9 cellular contexts compared by ENCODE assay signal in genomic region chr12:6279256-6279628, GRCh38. TPM values are rescaled to one million over a fixed set of nuclear protein-coding genes. Genes with fewer than 3 reads are reported as not detected.
DNase-seq lines count a peak whose midpoint lies in the region; ATAC-seq, FAIRE-seq and TF ChIP-seq lines count a peak whose summit lies in the region.
"Had no signal": no experiment of that assay in that cellular context is flagged by ENCODE, and none has a peak within 500 bp of the region (broad histone marks: within the 10 kb centered on the region; RNA-seq: fewer than 3 reads in every experiment).

No MANE protein-coding gene starts in this region.

- H3K4me3 Mint-ChIP-seq in CD4-positive, alpha-beta memory T cell = peak overlapping the region in 7 of 8 donors; percentile 12 to 63 (median 57)
- peak overlapping the region; percentile 32 for H3K4me3 Mint-ChIP-seq in progenitor cell of endocrine pancreas (ENCODE audit: low read depth)

- H3K27me3 Mint-ChIP-seq in CD4-positive, alpha-beta memory T cell = peaks cover 9 to 34% of the 10 kb centered on the region in 2 donors
- H3K27me3 Mint-ChIP-seq in progenitor cell of endocrine pancreas = peaks cover 77% of the 10 kb centered on the region

- no peak overlapping the region for H3K27ac Mint-ChIP-seq in CD4-positive, alpha-beta memory T cell
- H3K27ac Mint-ChIP-seq in progenitor cell of endocrine pancreas = no peak overlapping the region

- no peak for TF ChIP-seq CTCF in OCI-LY1 (IDR thresholded peaks at IDR 0.05; ENCODE audit: low read length)
- TF ChIP-seq CTCF in fibroblast of lung (conservative IDR thresholded peaks at IDR 0.05 in 1 of 2, IDR thresholded peaks at IDR 0.05 in 1 of 2; ENCODE audit: low read depth in 1 of 2, low read length in 2 of 2) = no peak
- TF ChIP-seq CTCF in progenitor cell of endocrine pancreas (IDR thresholded peaks at IDR 0.05; ENCODE audit: unreplicated experiment) = no peak

- H3K4me3 ChIP-seq in CD4-positive, alpha-beta memory T cell (ENCODE audit: low read length in 2 of 2) = no peak overlapping the region
- no peak overlapping the region for H3K4me3 ChIP-seq in OCI-LY1 (ENCODE audit: low read depth, low read length, poor library complexity, severe bottlenecking)
- no peak overlapping the region for H3K4me3 ChIP-seq in fibroblast of lung (replicated peaks in 1 of 4; ENCODE audit: control extremely low read depth in 1 of 4, insufficient read depth in 1 of 4, low read depth in 3 of 4, low read length in 4 of 4)

- no peaks in the 10 kb centered on the region for H3K79me2 ChIP-seq in OCI-LY1 (ENCODE audit: insufficient read depth, low read length)
- H3K79me2 ChIP-seq in fibroblast of lung (ENCODE audit: control insufficient read depth, insufficient read depth, low read length) = no peaks in the 10 kb centered on the region

- intact Hi-C loops in CD4-positive, alpha-beta memory T cell (cut with micrococcal nuclease) = no loop called here

- H3K36me3 Mint-ChIP-seq in CD4-positive, alpha-beta memory T cell = no peaks in the 10 kb centered on the region
- no peaks in the 10 kb centered on the region for H3K36me3 Mint-ChIP-seq in progenitor cell of endocrine pancreas (ENCODE audit: insufficient read depth)

- peaks cover 2 to 10% (median 4%) of the 10 kb centered on the region in 4 donors for H3K4me1 Mint-ChIP-seq in CD4-positive, alpha-beta memory T cell
- peaks cover 5% of the 10 kb centered on the region for H3K4me1 Mint-ChIP-seq in progenitor cell of endocrine pancreas (ENCODE audit: low read depth)

- H2AFZ ChIP-seq in OCI-LY1 (ENCODE audit: low read length) (no peak overlapping the region), fibroblast of lung (ENCODE audit: low read length) (no peak overlapping the region)

- no peaks in the 10 kb centered on the region for H4K20me1 ChIP-seq in OCI-LY1 (ENCODE audit: insufficient read depth, low read length)
- no peaks in the 10 kb centered on the region for H4K20me1 ChIP-seq in fibroblast of lung (ENCODE audit: control insufficient read depth, extremely low read depth, insufficient read depth, low read length)

- peak overlapping the region; percentile 82; the same call in 1 of the 2 replicates for H3K4me2 ChIP-seq in OCI-LY1 (ENCODE audit: low read length)
- H3K4me2 ChIP-seq in fibroblast of lung (ENCODE audit: extremely low read depth, insufficient read depth, low read length) = no peak overlapping the region

- no peaks in the 10 kb centered on the region for H3K36me3 ChIP-seq in CD4-positive, alpha-beta memory T cell (ENCODE audit: insufficient read depth, low read length)
- H3K36me3 ChIP-seq in OCI-LY1 (ENCODE audit: insufficient read depth, low read length) (no peaks in the 10 kb centered on the region), fibroblast of lung (ENCODE audit: control insufficient read depth, insufficient read depth, low read length) (no peaks in the 10 kb centered on the region)

- FAIRE-seq in GM19239 (lab: Jason Lieb, UNC) = no peak

- no peak for DNase-seq in CD4-positive, alpha-beta memory T cell
- DNase-seq in fibroblast of lung (ENCODE audit: low read depth in 2 of 2) (no peak), progenitor cell of endocrine pancreas (ENCODE audit: low spot score, unreplicated experiment) (no peak), GM19239 (ENCODE audit: insufficient read length, low spot score) (no peak), GM19240 (ENCODE audit: insufficient read length, low spot score) (no peak)
- DNase-seq: SHP77 treated with DMSO at 0.1 percent for 48 hours had no signal

- no peaks in the 10 kb centered on the region for H3K27me3 ChIP-seq in CD4-positive, alpha-beta memory T cell (ENCODE audit: insufficient read depth, low read length)
- H3K27me3 ChIP-seq in OCI-LY1 (ENCODE audit: insufficient read depth, low read length) (peaks cover 8% of the 10 kb centered on the region; the same call in 1 of the 2 replicates), fibroblast of lung (ENCODE audit: control insufficient read depth, insufficient read depth, low read length) (peaks cover 3% of the 10 kb centered on the region)

- H3K9ac ChIP-seq in OCI-LY1 (ENCODE audit: low read length) (no peak overlapping the region), fibroblast of lung (ENCODE audit: insufficient read depth, low read length) (no peak overlapping the region)

- no peaks in the 10 kb centered on the region for H3K9me3 Mint-ChIP-seq in CD4-positive, alpha-beta memory T cell
- H3K9me3 Mint-ChIP-seq in progenitor cell of endocrine pancreas (ENCODE audit: low read depth) = no peaks in the 10 kb centered on the region

- POLR2A ChIA-PET in CD4-positive, alpha-beta memory T cell (lab: Charles Lee; ENCODE audit: partially characterized antibody) = interaction anchor here (1.0 kb wide), 1 partner anchor 84 kb away, joined by 3 read pairs; no protein-coding TSS in a partner anchor

- H3K4me1 ChIP-seq in CD4-positive, alpha-beta memory T cell (ENCODE audit: insufficient read depth, low read length) = peaks cover 11% of the 10 kb centered on the region
- H3K4me1 ChIP-seq in OCI-LY1 (ENCODE audit: insufficient read depth, low read length, severe bottlenecking) = peaks cover 14% of the 10 kb centered on the region
- peaks cover 22% of the 10 kb centered on the region for H3K4me1 ChIP-seq in fibroblast of lung (ENCODE audit: control insufficient read depth, extremely low read depth, insufficient read depth, low read length)

- no peaks in the 10 kb centered on the region for H3K9me2 ChIP-seq in OCI-LY1 (ENCODE audit: low read depth, low read length)

- CTCF ChIA-PET in CD4-positive, alpha-beta memory T cell (lab: Charles Lee; ENCODE audit: partially characterized antibody) = interaction anchor here (0.7 to 8.7 kb wide), 19 partner anchors 8 to 291 kb away, joined by 3 to 145 read pairs (median 4); partner anchors contain the start of gene CD9

- H3K27ac ChIP-seq in CD4-positive, alpha-beta memory T cell (ENCODE audit: low read depth, low read length) = no peak overlapping the region
- no peak overlapping the region for H3K27ac ChIP-seq in OCI-LY1 (ENCODE audit: low read depth, low read length, poor library complexity, severe bottlenecking)
- H3K27ac ChIP-seq in fibroblast of lung (ENCODE audit: insufficient read depth, low read length) = peak overlapping the region; percentile 63

- ATAC-seq in HG03139 (IDR thresholded peaks at IDR 0.05; ENCODE audit: unreplicated experiment) (no peak), HG02642 (IDR thresholded peaks at IDR 0.05; ENCODE audit: poor library complexity, unreplicated experiment) (no peak)

- no peaks in the 10 kb centered on the region for H3K9me3 ChIP-seq in CD4-positive, alpha-beta memory T cell (ENCODE audit: control insufficient read depth in 1 of 2, low read length in 2 of 2)
- H3K9me3 ChIP-seq in OCI-LY1 (ENCODE audit: low read length) (no peaks in the 10 kb centered on the region), fibroblast of lung (ENCODE audit: control insufficient read depth, insufficient read depth, low read depth, low read length) (no peaks in the 10 kb centered on the region)

- H3F3A ChIP-seq in OCI-LY1 (ENCODE audit: insufficient read depth, low read length) = no peaks in the 10 kb centered on the region

RNA-seq across cellular contexts. Expression of gene PLEKHG6, which starts 31.2 kb away (rescaled TPM):
- total RNA-seq in CD4-positive, alpha-beta memory T cell = not detected
- polyA plus RNA-seq in CD4-positive, alpha-beta memory T cell = under 1 TPM in 1 of 2 donors, not detected in 1; 0.22 TPM
- total RNA-seq in fibroblast of lung (under 0.01 and 0.50 TPM in 2 replicates), progenitor cell of endocrine pancreas (40.5 and 44.0 TPM in 2 replicates)
- 0.07 and 0.26 TPM in 2 replicates for polyA plus RNA-seq in fibroblast of lung
- polyA plus RNA-seq in fibroblast of lung (2012) = 0.16 and 1.1 TPM in 2 replicates
- 3.8 TPM in 1 of 2 replicates, not detected in the other for polyA minus RNA-seq in fibroblast of lung (ENCODE audit: low replicate concordance)

Comparison
In these comparisons a context has a peak if more than half of its experiments do, and no peak if none do; other contexts are left out.
1. RNA of gene PLEKHG6, which starts 31.2 kb away (total RNA-seq): 40.5 to 44.0 TPM in progenitor cell of endocrine pancreas; under 0.01 to 0.50 TPM in fibroblast of lung and not detected in CD4-positive, alpha-beta memory T cell; every median in the first group is over 10 times any median in the second.